13 cellular contexts compared by ENCODE assay signal in the genomic region with DNA sequence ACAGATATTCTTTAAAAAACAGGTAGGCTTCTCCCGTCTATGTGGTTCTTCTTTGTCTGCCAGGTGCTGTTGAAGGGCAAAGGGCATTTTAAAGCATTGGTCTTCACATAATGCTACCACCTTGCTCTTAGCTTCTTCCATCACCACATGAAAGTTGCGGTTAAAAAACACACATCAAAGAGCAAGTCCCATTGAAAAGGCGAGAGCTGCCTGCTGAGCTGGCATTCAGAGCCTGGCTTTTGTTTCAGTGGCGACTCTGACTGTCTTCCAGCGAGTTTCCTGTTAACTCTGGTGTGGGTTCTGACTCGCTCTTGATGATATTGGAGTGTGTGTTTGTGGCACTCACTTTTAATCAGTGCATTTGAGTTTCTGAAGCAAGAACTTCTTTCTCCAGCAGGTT.
A peak's percentile ranks its signal among the peaks of the same experiment; 100 is the strongest.
DNase-seq lines count a peak whose midpoint lies in the region; ATAC-seq and TF ChIP-seq lines count a peak whose summit lies in the region.
"Had no signal": no experiment of that assay in that cellular context is flagged by ENCODE, and none has a peak within 500 bp of the region (broad histone marks: within the 10 kb centered on the region; RNA-seq: fewer than 3 reads in every experiment).

No MANE protein-coding gene starts in this region.

- H3K27me3 Mint-ChIP-seq in activated CD4-positive, alpha-beta T cell treated with anti-CD3 and anti-CD28 coated beads, Interleukin-2, amount 10 ng/mL, durations not matched to agents 7 days and 5 days, result peaks cover 4% of the 10 kb centered on the region
- H3K27me3 Mint-ChIP-seq in neural progenitor cell (ENCODE audit: insufficient read depth, low read depth), result peaks cover 2% of the 10 kb centered on the region

- no peaks in the 10 kb centered on the region for H3K9me3 ChIP-seq in neural progenitor cell (ENCODE audit: low read depth)

- H3K27me3 ChIP-seq in neural progenitor cell, result no peaks in the 10 kb centered on the region
- H3K27me3 ChIP-seq: hepatocyte had no signal

- CTCF ChIA-PET in activated CD4-positive, alpha-beta T cell treated with anti-CD3 and anti-CD28 coated beads, Interleukin-2, amount 10 ng/mL, durations not matched to agents 7 days and 5 days (lab: Charles Lee), result no interaction called here

- no peak overlapping the region for H2AFZ ChIP-seq in neural progenitor cell (replicated peaks)
- H2AFZ ChIP-seq: hepatocyte had no signal

- peak overlapping the region; percentile 17 for H3K4me2 ChIP-seq in neural progenitor cell
- H3K4me2 ChIP-seq: hepatocyte had no signal

- no peaks in the 10 kb centered on the region for H3K36me3 Mint-ChIP-seq in activated CD4-positive, alpha-beta T cell treated with anti-CD3 and anti-CD28 coated beads, Interleukin-2, amount 10 ng/mL, durations not matched to agents 7 days and 5 days (ENCODE audit: low read depth)
- no peaks in the 10 kb centered on the region for H3K36me3 Mint-ChIP-seq in neural progenitor cell

- no peak overlapping the region for H3K27ac Mint-ChIP-seq in activated CD4-positive, alpha-beta T cell treated with anti-CD3 and anti-CD28 coated beads, Interleukin-2, amount 10 ng/mL, durations not matched to agents 7 days and 5 days
- H3K27ac Mint-ChIP-seq in neural progenitor cell, result no peak overlapping the region

- ATAC-seq in HG02885 (IDR thresholded peaks at IDR 0.05; ENCODE audit: poor library complexity, unreplicated experiment), result peak; percentile 35

- H3K79me2 ChIP-seq in neural progenitor cell (ENCODE audit: low read depth), result no peaks in the 10 kb centered on the region
- H3K79me2 ChIP-seq: hepatocyte had no signal

- H3K9ac ChIP-seq in neural progenitor cell, result no peak overlapping the region

- no peak for TF ChIP-seq CTCF in neural progenitor cell (IDR thresholded peaks at IDR 0.05)

- H3K9me3 Mint-ChIP-seq in activated CD4-positive, alpha-beta T cell treated with anti-CD3 and anti-CD28 coated beads, Interleukin-2, amount 10 ng/mL, durations not matched to agents 7 days and 5 days, result no peaks in the 10 kb centered on the region
- no peaks in the 10 kb centered on the region for H3K9me3 Mint-ChIP-seq in neural progenitor cell

- POLR2A ChIA-PET in activated CD4-positive, alpha-beta T cell treated with anti-CD3 and anti-CD28 coated beads, Interleukin-2, amount 10 ng/mL, durations not matched to agents 7 days and 5 days (lab: Charles Lee), result no interaction called here

- peaks cover 12% of the 10 kb centered on the region for H3K4me1 ChIP-seq in neural progenitor cell

- DNase-seq in activated CD4-positive, alpha-beta T cell treated with anti-CD3 and anti-CD28 coated beads, Interleukin-2, amount 10 ng/mL, durations not matched to agents 7 days and 5 days, result peak; percentile 14
- DNase-seq in activated CD4-positive, alpha-beta T cell treated with anti-CD3 and anti-CD28 coated beads for 4 hours, result no peak
- peak; percentile 53 for DNase-seq in NCI-H748 (lab: John Stamatoyannopoulos, UW; ENCODE audit: unreplicated experiment)
- DNase-seq in neural progenitor cell (ENCODE audit: low spot score), result peak; percentile 83
- no peak for DNase-seq in NCI-H774 (lab: John Stamatoyannopoulos, UW)
- no peak for DNase-seq in 8988T
- no peak for DNase-seq in GM19238 (ENCODE audit: insufficient read length, low spot score)
- DNase-seq: amygdala, NCI-H2227 treated with DMSO at 0.1 percent for 48 hours, retina had no signal

- no peak overlapping the region for H3K27ac ChIP-seq in neural progenitor cell
- H3K27ac ChIP-seq: hepatocyte, SK-N-MC had no signal

- no peaks in the 10 kb centered on the region for H3K36me3 ChIP-seq in neural progenitor cell

- H3K4me1 Mint-ChIP-seq in activated CD4-positive, alpha-beta T cell treated with anti-CD3 and anti-CD28 coated beads, Interleukin-2, amount 10 ng/mL, durations not matched to agents 7 days and 5 days, result peaks cover 16% of the 10 kb centered on the region
- peaks cover 29% of the 10 kb centered on the region for H3K4me1 Mint-ChIP-seq in neural progenitor cell

- no peak overlapping the region for H3K4me3 Mint-ChIP-seq in activated CD4-positive, alpha-beta T cell treated with anti-CD3 and anti-CD28 coated beads, Interleukin-2, amount 10 ng/mL, durations not matched to agents 7 days and 5 days
- H3K4me3 Mint-ChIP-seq in neural progenitor cell, result no peak overlapping the region

- no peaks in the 10 kb centered on the region for H4K20me1 ChIP-seq in neural progenitor cell (ENCODE audit: low read depth)

- no peak overlapping the region for H3K4me3 ChIP-seq in neural progenitor cell
- H3K4me3 ChIP-seq: hepatocyte, SK-N-MC had no signal

- no peaks in the 10 kb centered on the region for H3F3A ChIP-seq in neural progenitor cell (ENCODE audit: low read depth)

Comparison
In these comparisons a context has a peak if more than half of its experiments do, and no peak if none do; other contexts are left out.
1. DNase-seq: peak in activated CD4-positive, alpha-beta T cell treated with anti-CD3 and anti-CD28 coated beads, Interleukin-2, amount 10 ng/mL, durations not matched to agents 7 days and 5 days (single experiment), NCI-H748 (single experiment) and neural progenitor cell (single experiment); none in activated CD4-positive, alpha-beta T cell treated with anti-CD3 and anti-CD28 coated beads for 4 hours (0 of 2), NCI-H774 (single experiment), 8988T (single experiment) and GM19238 (single experiment).